In the genomic region with DNA sequence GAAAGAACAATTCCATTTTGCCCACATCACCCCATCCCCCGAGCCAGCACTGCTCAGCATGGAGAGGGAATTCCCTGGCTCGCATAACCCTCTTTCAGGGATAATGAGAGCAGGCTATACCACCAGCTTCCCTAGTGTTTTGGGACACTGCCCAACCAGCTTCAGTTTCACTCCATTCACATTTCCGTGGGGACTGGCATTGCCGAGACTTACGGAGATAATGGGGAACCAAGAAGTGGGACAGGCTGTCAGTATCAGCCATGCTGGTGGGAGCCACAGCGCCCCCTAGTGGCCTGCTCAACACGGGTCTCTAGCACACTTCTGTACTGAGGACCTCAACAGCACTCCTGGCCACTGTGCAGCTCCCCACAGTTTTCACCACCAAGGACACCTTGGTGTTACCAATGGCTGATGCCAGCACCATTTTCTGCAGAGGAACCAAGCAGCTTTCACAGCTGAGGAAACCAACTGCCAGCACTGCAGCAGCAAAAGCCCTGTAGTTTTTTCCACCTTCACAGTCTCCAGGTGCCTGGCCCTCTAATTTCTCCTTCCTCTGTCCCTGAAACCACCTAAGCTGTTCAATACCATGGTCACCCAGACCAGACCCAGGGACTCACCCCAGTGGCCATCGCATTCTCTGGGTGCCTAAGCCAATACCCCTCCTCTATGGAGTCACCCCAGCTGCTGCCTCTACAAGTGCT, we compare ENCODE assay signal across 8 cellular contexts. TPM values are rescaled to one million over a fixed set of nuclear protein-coding genes. Genes with fewer than 3 reads are reported as not detected.
DNase-seq lines count a peak whose midpoint lies in the region; ATAC-seq and TF ChIP-seq lines count a peak whose summit lies in the region.

No MANE protein-coding gene starts in this region.

- no peak for TF ChIP-seq POLR2A in vagina (IDR thresholded peaks at IDR 0.05)

- no peak overlapping the region for H3K27ac Mint-ChIP-seq in activated naive CD8-positive, alpha-beta T cell treated with anti-CD3 and anti-CD28 coated beads, Interleukin-2, amount 50 U/mL, for 24 hours

- H3K36me3 Mint-ChIP-seq in activated naive CD8-positive, alpha-beta T cell treated with anti-CD3 and anti-CD28 coated beads, Interleukin-2, amount 50 U/mL, for 24 hours (ENCODE audit: low read depth), result no peaks in the 10 kb centered on the region

- H3K4me1 ChIP-seq in left ventricle myocardium inferior (peaks cover 6% of the 10 kb centered on the region), vagina (no peaks in the 10 kb centered on the region)

- H3K4me3 ChIP-seq in left ventricle myocardium inferior (peak overlapping the region; percentile 38), vagina (no peak overlapping the region)

- intact Hi-C loops in left ventricle myocardium inferior (cut with micrococcal nuclease), result no loop called here
- intact Hi-C loops in vagina (cut with DNase I), result no loop called here

- DNase-seq in NCI-H1436 (lab: John Stamatoyannopoulos, UW) (peak; percentile 9), NCI-H1436 treated with DMSO at 0.1 percent for 48 hours (lab: John Stamatoyannopoulos, UW) (no peak), LoVo (ENCODE audit: low spot score) (peak; percentile 74), T follicular helper cell (ENCODE audit: low read depth) (peak; percentile 68), left ventricle myocardium inferior (peak; percentile 73), renal cortical epithelial cell (ENCODE audit: low read depth) (peak; percentile 23), vagina (ENCODE audit: extremely low spot score in 2 of 2) (no peak)
- peak; percentile 88 for DNase-seq in activated naive CD8-positive, alpha-beta T cell treated with anti-CD3 and anti-CD28 coated beads, Interleukin-2, amount 50 U/mL, for 24 hours

- H3K9me3 ChIP-seq in left ventricle myocardium inferior (replicated peaks) (peaks cover 10% of the 10 kb centered on the region), vagina (no peaks in the 10 kb centered on the region)

- H3K9me3 Mint-ChIP-seq in activated naive CD8-positive, alpha-beta T cell treated with anti-CD3 and anti-CD28 coated beads, Interleukin-2, amount 50 U/mL, for 24 hours, result peaks cover 8% of the 10 kb centered on the region

- TF ChIP-seq CTCF in left ventricle myocardium inferior (IDR thresholded peaks at IDR 0.05; ENCODE audit: borderline replicate concordance), result peak; percentile 83
- peak; percentile 43 to 61 (median 58) for TF ChIP-seq CTCF in vagina (IDR thresholded peaks at IDR 0.05)

- no peak overlapping the region for H3K27ac ChIP-seq in left ventricle myocardium inferior (replicated peaks)
- H3K27ac ChIP-seq in vagina, result no peak overlapping the region

- H3K27me3 Mint-ChIP-seq in activated naive CD8-positive, alpha-beta T cell treated with anti-CD3 and anti-CD28 coated beads, Interleukin-2, amount 50 U/mL, for 24 hours, result no peaks in the 10 kb centered on the region

- H3K27me3 ChIP-seq in left ventricle myocardium inferior (ENCODE audit: low read depth), result no peaks in the 10 kb centered on the region
- no peaks in the 10 kb centered on the region for H3K27me3 ChIP-seq in vagina

- ATAC-seq in activated naive CD8-positive, alpha-beta T cell treated with anti-CD3 and anti-CD28 coated beads, Interleukin-2, amount 50 U/mL, for 24 hours, result peak; percentile 99

- H3K36me3 ChIP-seq in left ventricle myocardium inferior (peaks cover 3% of the 10 kb centered on the region), vagina (no peaks in the 10 kb centered on the region)

- no peak overlapping the region for H3K4me3 Mint-ChIP-seq in activated naive CD8-positive, alpha-beta T cell treated with anti-CD3 and anti-CD28 coated beads, Interleukin-2, amount 50 U/mL, for 24 hours

- peaks cover 3% of the 10 kb centered on the region for H3K4me1 Mint-ChIP-seq in activated naive CD8-positive, alpha-beta T cell treated with anti-CD3 and anti-CD28 coated beads, Interleukin-2, amount 50 U/mL, for 24 hours

RNA-seq across cellular contexts. Expression of gene SLC6A16, which starts 23.7 kb away (rescaled TPM):
- total RNA-seq in left ventricle myocardium inferior (1.1 TPM), renal cortical epithelial cell (0.25 TPM in 1 of 2 replicates, not detected in the other), vagina (2.5 TPM)

RNA-seq across cellular contexts. Expression of gene CD37, which starts 33.9 kb away (rescaled TPM):
- total RNA-seq in left ventricle myocardium inferior (3.7 TPM), renal cortical epithelial cell (not detected in 2 replicates), vagina (22.1 TPM)

Comparison
In these comparisons a context has a peak if more than half of its experiments do, and no peak if none do; other contexts are left out.
1. DNase-seq: peak in NCI-H1436 (single experiment), LoVo (single experiment), T follicular helper cell (single experiment), activated naive CD8-positive, alpha-beta T cell treated with anti-CD3 and anti-CD28 coated beads, Interleukin-2, amount 50 U/mL, for 24 hours (single experiment), left ventricle myocardium inferior (single experiment) and renal cortical epithelial cell (single experiment); none in NCI-H1436 treated with DMSO at 0.1 percent for 48 hours (single experiment) and vagina (0 of 2).